Comparison of ENCODE assay signal across 19 cellular contexts in genomic region chr22:27771637-27772369, GRCh38.
"Had no signal": no experiment of that assay in that cellular context is flagged by ENCODE, and none has a peak within 500 bp of the region (broad histone marks: within the 10 kb centered on the region; RNA-seq: fewer than 3 reads in every experiment).

No MANE protein-coding gene starts in this region.

- H3K36me3 ChIP-seq: breast epithelium, left ventricle myocardium inferior, right atrium auricular region, tibial artery had no signal

- H3K4me1 Mint-ChIP-seq: memory B cell; naive thymus-derived CD4-positive, alpha-beta T cell had no signal

- H3K9me3 ChIP-seq: breast epithelium, left ventricle myocardium inferior, mucosa of descending colon, right atrium auricular region, tibial artery had no signal

- H3K4me3 ChIP-seq: breast epithelium, left ventricle myocardium inferior, mucosa of descending colon, right atrium auricular region, skin epidermis, tibial artery had no signal

- H3K4me3 Mint-ChIP-seq: memory B cell; naive thymus-derived CD4-positive, alpha-beta T cell had no signal

- H3K27ac ChIP-seq: breast epithelium, left ventricle myocardium inferior, right atrium auricular region, skin epidermis had no signal

- H3K27ac Mint-ChIP-seq: memory B cell; naive thymus-derived CD4-positive, alpha-beta T cell had no signal

- FAIRE-seq: keratinocyte had no signal

- DNase-seq: activated CD4-positive, alpha-beta T cell treated with anti-CD3 and anti-CD28 coated beads for 1 hour; activated CD4-positive, alpha-beta T cell treated with anti-CD3 and anti-CD28 coated beads, Interleukin-2, amount 50 U/mL, for 4 hours; activated naive CD4-positive, alpha-beta T cell; activated T-cell treated with anti-CD3 and anti-CD28 coated beads for 4 hours; dermis blood vessel endothelial cell; hippocampal formation; left ventricle myocardium inferior; mucosa of descending colon; naive thymus-derived CD4-positive, alpha-beta T cell; stimulated activated CD4-positive, alpha-beta T cell treated with anti-CD3 and anti-CD28 coated beads, Interleukin-15, amount 100 ng/mL, for 24 hours; stimulated activated CD4-positive, alpha-beta T cell treated with anti-CD3 and anti-CD28 coated beads, Interleukin-4, amount 100 ng/mL, for 1 hour; stimulated activated naive CD4-positive, alpha-beta T cell; T-helper 9 cell; tibial artery had no signal

- H3K9me3 Mint-ChIP-seq: naive thymus-derived CD4-positive, alpha-beta T cell had no signal

- H3K36me3 Mint-ChIP-seq: memory B cell; naive thymus-derived CD4-positive, alpha-beta T cell had no signal

- ATAC-seq: mucosa of descending colon; naive thymus-derived CD4-positive, alpha-beta T cell had no signal

- H3K4me1 ChIP-seq: breast epithelium had no signal
